23 cellular contexts compared by ENCODE assay signal in genomic region chr6:116842374-116842947, GRCh38. TPM values are rescaled to one million over a fixed set of nuclear protein-coding genes. Genes with fewer than 3 reads are reported as not detected.
DNase-seq lines count a peak whose midpoint lies in the region; FAIRE-seq and TF ChIP-seq lines count a peak whose summit lies in the region.
"Had no signal": no experiment of that assay in that cellular context is flagged by ENCODE, and none has a peak within 500 bp of the region (broad histone marks: within the 10 kb centered on the region; RNA-seq: fewer than 3 reads in every experiment).

No MANE protein-coding gene starts in this region.

- no peaks in the 10 kb centered on the region for H3K27me3 ChIP-seq in Caco-2 (replicated peaks; ENCODE audit: control insufficient read depth, insufficient read depth, low read length)
- H3K27me3 ChIP-seq: BLaER1 had no signal

- FAIRE-seq in RCC 7860 (lab: Jason Lieb, UNC) = peak; percentile 17
- FAIRE-seq: GM12878, GM18507 had no signal

- no peak overlapping the region for H3K4me3 ChIP-seq in Caco-2 (ENCODE audit: low read depth, low read length)
- no peak overlapping the region for H3K4me3 ChIP-seq in fibroblast of villous mesenchyme (ENCODE audit: low read depth, low read length)
- H3K4me3 ChIP-seq: BLaER1, GM12878, GM23338 had no signal

- no peaks in the 10 kb centered on the region for H3K36me3 Mint-ChIP-seq in Caco-2 (ENCODE audit: insufficient read depth, unreplicated experiment)
- no peaks in the 10 kb centered on the region for H3K36me3 Mint-ChIP-seq in mesothelial cell of epicardium
- H3K36me3 Mint-ChIP-seq in MCF 10A (ENCODE audit: insufficient read depth, unreplicated experiment) = no peaks in the 10 kb centered on the region
- no peaks in the 10 kb centered on the region for H3K36me3 Mint-ChIP-seq in chondrocyte (ENCODE audit: low read depth)
- H3K36me3 Mint-ChIP-seq: CD4-positive, CD25-positive, alpha-beta regulatory T cell; CD8-positive, alpha-beta T cell had no signal

- no peaks in the 10 kb centered on the region for H3K36me3 ChIP-seq in Caco-2 (ENCODE audit: control insufficient read depth, insufficient read depth, low read length)
- H3K36me3 ChIP-seq: BLaER1 had no signal

- intact Hi-C loops in Caco-2 (cut with micrococcal nuclease; ENCODE audit: unreplicated experiment) (loop anchor here (10.0 kb wide), 1 partner anchor 308 kb away; no protein-coding TSS in a partner anchor), MCF 10A (cut with micrococcal nuclease) (no loop called here)

- no peak overlapping the region for H3K27ac Mint-ChIP-seq in Caco-2 (ENCODE audit: unreplicated experiment)
- H3K27ac Mint-ChIP-seq in mesothelial cell of epicardium = peak overlapping the region; percentile 47
- no peak overlapping the region for H3K27ac Mint-ChIP-seq in MCF 10A (ENCODE audit: low read depth, unreplicated experiment)
- no peak overlapping the region for H3K27ac Mint-ChIP-seq in chondrocyte (ENCODE audit: unreplicated experiment)
- H3K27ac Mint-ChIP-seq: B cell; CD4-positive, CD25-positive, alpha-beta regulatory T cell; CD8-positive, alpha-beta T cell; GM23338; H9; HFFc6 had no signal

- peaks cover 12% of the 10 kb centered on the region for H3K4me1 ChIP-seq in Caco-2
- H3K4me1 ChIP-seq: BLaER1 had no signal

- POLR2A ChIA-PET in Caco-2 (lab: Charles Lee) = no interaction called here
- POLR2A ChIA-PET in MCF 10A (lab: Yijun Ruan, JAX) = interaction anchor here (0.6 kb wide), 1 partner anchor 17 kb away, joined by 3 read pairs; no protein-coding TSS in a partner anchor

- no peaks in the 10 kb centered on the region for H3K27me3 Mint-ChIP-seq in Caco-2 (ENCODE audit: insufficient read depth, unreplicated experiment)
- peaks cover 2% of the 10 kb centered on the region for H3K27me3 Mint-ChIP-seq in mesothelial cell of epicardium (ENCODE audit: low read depth)
- peaks cover 39% of the 10 kb centered on the region for H3K27me3 Mint-ChIP-seq in MCF 10A (ENCODE audit: insufficient read depth, unreplicated experiment)
- H3K27me3 Mint-ChIP-seq in chondrocyte (ENCODE audit: low read depth) = peaks cover 19% of the 10 kb centered on the region
- H3K27me3 Mint-ChIP-seq: CD4-positive, CD25-positive, alpha-beta regulatory T cell had no signal

- in situ Hi-C loops in G401 (cut with HindIII; ENCODE audit: low sequenced_read_pairs) = no loop called here

- BruUV-seq in Caco-2 (replicated peaks; lab: Mats Ljungman, UMichigan) (no TSS peak), MCF 10A (replicated peaks; lab: Mats Ljungman, UMichigan) (no TSS peak)

- DNase-seq in Caco-2 (no peak), RCC 7860 (ENCODE audit: low spot score) (no peak), fibroblast of villous mesenchyme (ENCODE audit: low read depth) (peak; percentile 32), mesothelial cell of epicardium (ENCODE audit: low spot score in 2 of 2, unreplicated experiment in 2 of 2) (no peak), MCF 10A (ENCODE audit: unreplicated experiment) (no peak), G401 (ENCODE audit: low spot score) (no peak), HCEC 1CT (no peak), chondrocyte (ENCODE audit: low spot score) (no peak)
- DNase-seq: Calu3; CD4-positive, CD25-positive, alpha-beta regulatory T cell; CD8-positive, alpha-beta T cell; DMS153; DND-41; GDM1; H9; HFFc6 had no signal

- H3K4me1 Mint-ChIP-seq in Caco-2 (ENCODE audit: low read depth, unreplicated experiment) (peaks cover 11% of the 10 kb centered on the region), mesothelial cell of epicardium (peaks cover 6% of the 10 kb centered on the region), MCF 10A (ENCODE audit: insufficient read depth, unreplicated experiment) (peaks cover 5% of the 10 kb centered on the region), chondrocyte (ENCODE audit: low read depth) (no peaks in the 10 kb centered on the region)
- H3K4me1 Mint-ChIP-seq: B cell; CD4-positive, CD25-positive, alpha-beta regulatory T cell; GM23338; H9 had no signal

- H3K9me3 Mint-ChIP-seq in Caco-2 (ENCODE audit: unreplicated experiment) = no peaks in the 10 kb centered on the region
- H3K9me3 Mint-ChIP-seq in mesothelial cell of epicardium = peaks cover 11% of the 10 kb centered on the region
- H3K9me3 Mint-ChIP-seq in MCF 10A (ENCODE audit: unreplicated experiment) = peaks cover 7% of the 10 kb centered on the region
- H3K9me3 Mint-ChIP-seq in chondrocyte (ENCODE audit: low read depth) = peaks cover 3% of the 10 kb centered on the region
- H3K9me3 Mint-ChIP-seq: GM23338, H9, HFFc6 had no signal

- TF ChIP-seq CTCF in Caco-2 (IDR thresholded peaks at IDR 0.05; ENCODE audit: insufficient read depth in 1 of 2, low read depth in 1 of 2, low read length in 1 of 2, severe bottlenecking in 1 of 2, unreplicated experiment in 1 of 2) (no peak), fibroblast of villous mesenchyme (IDR thresholded peaks at IDR 0.05; ENCODE audit: insufficient read depth, low read depth, low read length) (no peak), mesothelial cell of epicardium (IDR thresholded peaks at IDR 0.05; ENCODE audit: unreplicated experiment) (no peak), MCF 10A (IDR thresholded peaks at IDR 0.05; ENCODE audit: unreplicated experiment) (no peak), chondrocyte (IDR thresholded peaks at IDR 0.05) (no peak)

- CTCF ChIA-PET in Caco-2 (lab: Charles Lee) (no interaction called here), MCF 10A (lab: Yijun Ruan, JAX) (interaction anchor here (0.9 to 5.6 kb wide), 2 partner anchors 8 to 63 kb away, joined by 3 to 56 read pairs; no protein-coding TSS in a partner anchor)

- no peaks in the 10 kb centered on the region for H3K9me3 ChIP-seq in Caco-2
- H3K9me3 ChIP-seq: BLaER1 had no signal

- peak overlapping the region; percentile 27 for H3K4me3 Mint-ChIP-seq in Caco-2 (ENCODE audit: unreplicated experiment)
- no peak overlapping the region for H3K4me3 Mint-ChIP-seq in mesothelial cell of epicardium
- no peak overlapping the region for H3K4me3 Mint-ChIP-seq in MCF 10A (ENCODE audit: unreplicated experiment)
- H3K4me3 Mint-ChIP-seq in chondrocyte (ENCODE audit: unreplicated experiment) = no peak overlapping the region
- H3K4me3 Mint-ChIP-seq: B cell; CD4-positive, CD25-positive, alpha-beta regulatory T cell; CD8-positive, alpha-beta T cell; GM23338; H9; HFFc6 had no signal

RNA-seq across cellular contexts. Expression of gene GPRC6A, which starts 13.6 kb away (rescaled TPM):
- total RNA-seq in Caco-2 (2022) (0.41 and 0.81 TPM in 2 replicates), fibroblast of villous mesenchyme (not detected in 2 replicates), mesothelial cell of epicardium (0.18 to 0.40 TPM (median 0.32 TPM) in 3 replicates), MCF 10A (2022) (not detected in 2 replicates), chondrocyte (not detected in 3 replicates)
- not detected in 2 replicates for total RNA-seq in G401 (2014; rRNA removed; shearing (Covaris generic))
- total RNA-seq: A172; B cell; Calu3; CD4-positive, CD25-positive, alpha-beta regulatory T cell; CD8-positive, alpha-beta T cell; GM12878; H4; H9; HFFc6 had no signal

RNA-seq across cellular contexts. Expression of gene RFX6, which starts 34.6 kb away (rescaled TPM):
- 1.3 and 1.5 TPM in 2 replicates for total RNA-seq in Caco-2 (2022)
- total RNA-seq in fibroblast of villous mesenchyme = not detected in 2 replicates
- total RNA-seq in mesothelial cell of epicardium = 3.4 to 4.0 TPM (median 3.8 TPM) in 3 replicates
- not detected in 2 replicates for total RNA-seq in MCF 10A (2022)
- not detected in 2 replicates for total RNA-seq in G401 (2014; rRNA removed; shearing (Covaris generic))
- not detected in 3 replicates for total RNA-seq in chondrocyte
- total RNA-seq: A172; B cell; Calu3; CD4-positive, CD25-positive, alpha-beta regulatory T cell; CD8-positive, alpha-beta T cell; GM12878; H4; H9; HFFc6 had no signal
